Comparison of ENCODE assay signal across 9 cellular contexts in the genomic region with DNA sequence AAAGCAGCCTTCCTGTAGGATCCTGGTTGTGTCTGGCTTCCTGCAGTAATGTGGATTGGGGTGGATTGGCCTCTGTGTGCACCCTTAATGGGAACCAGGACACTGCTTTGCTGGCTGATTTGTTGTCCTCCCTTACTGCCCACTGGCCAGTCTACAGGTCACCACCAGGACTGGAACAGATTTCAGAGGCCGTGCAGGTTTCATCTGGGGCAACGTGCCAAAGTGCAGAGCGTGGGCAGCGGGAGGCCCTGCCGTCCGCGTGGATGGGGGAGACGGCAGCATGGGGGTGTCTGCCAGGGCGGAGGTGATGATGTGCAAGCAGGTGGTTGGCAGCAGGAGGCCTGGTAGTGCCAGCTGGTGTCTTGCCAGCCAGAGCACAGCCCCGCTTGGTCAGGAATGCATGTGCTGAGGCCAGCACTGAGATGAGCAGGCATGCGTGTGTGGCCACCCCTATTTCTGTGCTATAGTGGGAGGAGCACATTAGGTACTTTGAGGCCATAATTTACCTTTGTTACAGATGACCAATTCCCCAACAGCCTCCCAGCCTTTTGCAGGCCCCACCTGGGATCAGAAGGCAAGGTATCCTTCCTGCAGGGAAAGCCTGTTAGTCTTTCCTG. TPM values are rescaled to one million over a fixed set of nuclear protein-coding genes. Genes with fewer than 3 reads are reported as not detected.
A peak's percentile ranks its signal among the peaks of the same experiment; 100 is the strongest.
DNase-seq lines count a peak whose midpoint lies in the region; ATAC-seq and TF ChIP-seq lines count a peak whose summit lies in the region.
"Had no signal": no experiment of that assay in that cellular context is flagged by ENCODE, and none has a peak within 500 bp of the region (broad histone marks: within the 10 kb centered on the region; RNA-seq: fewer than 3 reads in every experiment).

No MANE protein-coding gene starts in this region.

- in situ Hi-C loops in mammary epithelial cell (cut with MboI; ENCODE audit: low sequenced_read_pairs in 2 of 2), result no loop called here

- H4K20me1 ChIP-seq in mammary epithelial cell (ENCODE audit: insufficient read depth, low read length), result no peaks in the 10 kb centered on the region

- intact Hi-C loops in mammary epithelial cell (cut with micrococcal nuclease) (loop anchor here (1.0 kb wide), 2 partner anchors 21 to 78 kb away; no protein-coding TSS in a partner anchor), right lobe of liver (cut with DNase I) (no loop called here)

- H3K79me2 ChIP-seq in mammary epithelial cell (ENCODE audit: insufficient read depth, low read length), result peaks cover 84% of the 10 kb centered on the region

- no peaks in the 10 kb centered on the region for H3K9me3 Mint-ChIP-seq in activated naive CD8-positive, alpha-beta T cell treated with anti-CD3 and anti-CD28 coated beads, Interleukin-2, amount 50 U/mL, for 24 hours

- H3K4me1 ChIP-seq in mammary epithelial cell (ENCODE audit: insufficient read depth, low read length) (peaks cover 19% of the 10 kb centered on the region), right lobe of liver (peaks cover 0 to 27% (median 16%) of the 10 kb centered on the region in 4 donors), tibial nerve (peaks cover 0 to 34% (median 21%) of the 10 kb centered on the region in 4 donors)

- no peak overlapping the region for H3K27ac Mint-ChIP-seq in activated naive CD8-positive, alpha-beta T cell treated with anti-CD3 and anti-CD28 coated beads, Interleukin-2, amount 50 U/mL, for 24 hours

- peak; percentile 85 to 91 (median 86) for ATAC-seq in right lobe of liver
- ATAC-seq in activated naive CD8-positive, alpha-beta T cell treated with anti-CD3 and anti-CD28 coated beads, Interleukin-2, amount 50 U/mL, for 24 hours, result no peak
- ATAC-seq: activated naive CD4-positive, alpha-beta T cell treated with anti-CD3 and anti-CD28 coated beads, Interleukin-2, amount 50 U/mL, for 72 hours had no signal

- H3K4me3 Mint-ChIP-seq in activated naive CD8-positive, alpha-beta T cell treated with anti-CD3 and anti-CD28 coated beads, Interleukin-2, amount 50 U/mL, for 24 hours, result no peak overlapping the region

- peak overlapping the region; percentile 31 for H3K4me2 ChIP-seq in mammary epithelial cell (ENCODE audit: insufficient read depth, low read depth, low read length)

- TF ChIP-seq POLR2A in right lobe of liver (IDR thresholded peaks at IDR 0.05) (no peak), tibial nerve (IDR thresholded peaks at IDR 0.05) (no peak)

- H3K27me3 ChIP-seq in mammary epithelial cell (ENCODE audit: insufficient read depth, low read length) (no peaks in the 10 kb centered on the region), right lobe of liver (no peaks in the 10 kb centered on the region), tibial nerve (no peaks in the 10 kb centered on the region)

- H3K4me3 ChIP-seq in mammary epithelial cell (replicated peaks in 1 of 3; ENCODE audit: insufficient read depth in 1 of 3, low read depth in 2 of 3, low read length in 3 of 3) (no peak overlapping the region), right lobe of liver (no peak overlapping the region), tibial nerve (no peak overlapping the region)

- no peaks in the 10 kb centered on the region for H3K36me3 ChIP-seq in mammary epithelial cell (ENCODE audit: insufficient read depth, low read length)
- no peaks in the 10 kb centered on the region for H3K36me3 ChIP-seq in right lobe of liver
- no peaks in the 10 kb centered on the region for H3K36me3 ChIP-seq in tibial nerve

- H3K9ac ChIP-seq in mammary epithelial cell (ENCODE audit: insufficient read depth, low read length), result no peak overlapping the region

- H3K27ac ChIP-seq in mammary epithelial cell (ENCODE audit: insufficient read depth, low read depth, low read length) (no peak overlapping the region), right lobe of liver (peak overlapping the region in 2 of 3 donors; percentile 25 to 73), tibial nerve (peak overlapping the region in 3 of 4 donors; percentile 56 to 82 (median 80))

- dilution Hi-C loops in mammary epithelial cell (cut with HindIII; ENCODE audit: low sequenced_read_pairs), result no loop called here

- DNase-seq in NCI-H2107 treated with DMSO at 0.1 percent for 48 hours (lab: John Stamatoyannopoulos, UW; ENCODE audit: unreplicated experiment), result peak; percentile 37
- DNase-seq in NCI-H2107 (lab: John Stamatoyannopoulos, UW), result no peak
- DNase-seq in mammary epithelial cell, result no peak
- DNase-seq in right lobe of liver, result peak; percentile 91 to 95 (median 94)
- DNase-seq in tibial nerve (ENCODE audit: low spot score in 2 of 2), result no peak
- DNase-seq in activated naive CD8-positive, alpha-beta T cell treated with anti-CD3 and anti-CD28 coated beads, Interleukin-2, amount 50 U/mL, for 24 hours, result no peak
- no peak for DNase-seq in stimulated activated CD4-positive, alpha-beta T cell treated with anti-CD3 and anti-CD28 coated beads, Interleukin-4, amount 100 ng/mL, for 1 hour
- DNase-seq in germinal center (ENCODE audit: low spot score), result no peak

- H3K9me3 ChIP-seq in mammary epithelial cell (replicated peaks; ENCODE audit: insufficient read depth, low read length) (no peaks in the 10 kb centered on the region), right lobe of liver (no peaks in the 10 kb centered on the region), tibial nerve (no peaks in the 10 kb centered on the region)

- H3K4me1 Mint-ChIP-seq in activated naive CD8-positive, alpha-beta T cell treated with anti-CD3 and anti-CD28 coated beads, Interleukin-2, amount 50 U/mL, for 24 hours, result peaks cover 16% of the 10 kb centered on the region

- CTCF ChIA-PET in mammary epithelial cell (lab: Charles Lee; ENCODE audit: low non-redundant PET), result interaction anchor here (0.7 kb wide), 1 partner anchor 60 kb away, joined by 3 read pairs; no protein-coding TSS in a partner anchor

- no peak overlapping the region for H2AFZ ChIP-seq in mammary epithelial cell (ENCODE audit: low read depth, low read length)

- 15% methylated on average over 11 of the region's 11 CpGs for WGBS in mammary epithelial cell (ENCODE audit: low coverage, missing lambda C conversion rate)
- no CpG with 5 or more reads among the region's 11 CpGs for WGBS in right lobe of liver (ENCODE audit: insufficient coverage, low coverage, low lambda C conversion rate, missing lambda C conversion rate)
- WGBS in tibial nerve, 2 donors, result 48 to 52% methylated on average over 10 to 11 of the region's 11 CpGs

- peaks cover 6% of the 10 kb centered on the region for H3K36me3 Mint-ChIP-seq in activated naive CD8-positive, alpha-beta T cell treated with anti-CD3 and anti-CD28 coated beads, Interleukin-2, amount 50 U/mL, for 24 hours (ENCODE audit: low read depth)

- no peaks in the 10 kb centered on the region for H3K27me3 Mint-ChIP-seq in activated naive CD8-positive, alpha-beta T cell treated with anti-CD3 and anti-CD28 coated beads, Interleukin-2, amount 50 U/mL, for 24 hours

- TF ChIP-seq CTCF in mammary epithelial cell (conservative IDR thresholded peaks at IDR 0.05 in 1 of 2, IDR thresholded peaks at IDR 0.05 in 1 of 2; ENCODE audit: extremely low read depth in 1 of 2, insufficient read depth in 1 of 2, low read depth in 1 of 2, low read length in 2 of 2) (no peak), right lobe of liver (IDR thresholded peaks at IDR 0.05) (peak in 2 of 4 donors; percentile 16 to 53), tibial nerve (IDR thresholded peaks at IDR 0.05) (no peak)

- no peak for TF ChIP-seq EP300 in tibial nerve (IDR thresholded peaks at IDR 0.05)

- no TSS peak for BruUV-seq in mammary epithelial cell (replicated peaks; lab: Mats Ljungman, UMichigan)

RNA-seq across cellular contexts. Expression of gene BCR, which starts 24.3 kb away (rescaled TPM):
- total RNA-seq in mammary epithelial cell (10 to 100 TPM; 67.7 to 69.7 TPM), right lobe of liver (10 to 100 TPM; 22.7 to 28.8 (median 24.3) TPM), tibial nerve (100 to 1,000 TPM in 3 of 4 donors, 10 to 100 TPM in 1; 99.0 to 174 (median 120) TPM)
- polyA plus RNA-seq in mammary epithelial cell, result 59.1 TPM
- polyA minus RNA-seq in mammary epithelial cell, result 235 TPM

RNA-seq across cellular contexts. Expression of gene RAB36, which starts 59.4 kb away (rescaled TPM):
- total RNA-seq in mammary epithelial cell, result 1 to 10 TPM; 8.6 to 8.7 TPM
- polyA plus RNA-seq in mammary epithelial cell, result 7.6 TPM
- 20.8 TPM for polyA minus RNA-seq in mammary epithelial cell
- under 1 TPM; 0.07 to 0.65 (median 0.19) TPM for total RNA-seq in right lobe of liver
- total RNA-seq in tibial nerve, result 1 to 10 TPM; 4.9 to 7.5 (median 6.1) TPM

Comparison
In these comparisons a context has a peak if more than half of its experiments do, and no peak if none do; other contexts are left out.
1. DNase-seq: peak in NCI-H2107 treated with DMSO at 0.1 percent for 48 hours (single experiment) and right lobe of liver (3 of 3); none in NCI-H2107 (single experiment), mammary epithelial cell (single experiment), tibial nerve (0 of 2), activated naive CD8-positive, alpha-beta T cell treated with anti-CD3 and anti-CD28 coated beads, Interleukin-2, amount 50 U/mL, for 24 hours (single experiment), stimulated activated CD4-positive, alpha-beta T cell treated with anti-CD3 and anti-CD28 coated beads, Interleukin-4, amount 100 ng/mL, for 1 hour (single experiment) and germinal center (single experiment).